ENCODE assay signal across 1 cellular context in the genomic region with DNA sequence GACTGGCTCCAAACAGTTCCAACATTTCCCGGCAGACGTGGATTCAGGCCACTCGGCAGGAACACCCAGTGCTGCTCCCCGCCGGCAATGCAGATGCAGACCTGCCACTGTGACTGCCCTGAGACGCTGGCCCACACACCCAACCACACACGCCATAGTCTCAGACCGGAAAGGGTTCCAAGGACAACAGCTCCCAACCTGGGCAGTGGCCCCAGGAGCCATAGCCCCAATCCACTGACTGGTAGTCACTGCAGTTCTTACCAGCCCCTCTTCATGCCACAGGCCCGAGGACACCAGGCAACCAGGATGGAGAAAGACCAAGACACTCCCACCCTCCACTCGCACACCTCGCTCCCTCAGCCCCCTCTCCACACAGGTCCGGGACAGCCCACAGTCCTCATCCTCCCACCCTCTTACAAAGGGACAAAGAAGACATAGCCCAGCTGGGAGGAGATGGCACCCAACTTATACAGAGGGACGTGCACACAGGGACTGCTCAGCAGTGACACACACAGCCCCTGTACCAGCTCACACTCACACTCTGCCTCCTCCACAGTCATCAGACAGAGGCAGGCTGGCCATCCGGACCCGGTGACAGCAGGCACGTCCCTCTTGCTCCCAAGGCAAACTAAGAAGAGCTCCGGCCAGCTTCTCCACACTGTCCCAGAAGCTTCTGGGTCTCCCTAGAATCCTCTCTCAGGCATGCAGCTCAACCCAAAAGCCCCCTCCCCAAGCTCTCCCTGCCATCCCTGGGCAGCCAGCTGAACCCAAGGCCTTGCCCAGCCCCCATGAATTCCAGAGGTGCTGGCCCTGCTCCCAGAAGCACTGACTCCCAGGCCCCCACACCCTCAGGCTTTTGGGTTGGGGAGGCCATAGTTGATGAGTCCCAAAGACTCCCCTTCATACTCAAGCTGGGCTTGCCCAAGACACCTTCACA.
TF ChIP-seq lines count a peak whose summit lies in the region.

No MANE protein-coding gene starts in this region.

TF ChIP-seq in K562, 482 proteins besides CTCF, POLR2A, EP300 and RAD21 (continued from another document):
- TF ChIP-seq, protein P1, sequence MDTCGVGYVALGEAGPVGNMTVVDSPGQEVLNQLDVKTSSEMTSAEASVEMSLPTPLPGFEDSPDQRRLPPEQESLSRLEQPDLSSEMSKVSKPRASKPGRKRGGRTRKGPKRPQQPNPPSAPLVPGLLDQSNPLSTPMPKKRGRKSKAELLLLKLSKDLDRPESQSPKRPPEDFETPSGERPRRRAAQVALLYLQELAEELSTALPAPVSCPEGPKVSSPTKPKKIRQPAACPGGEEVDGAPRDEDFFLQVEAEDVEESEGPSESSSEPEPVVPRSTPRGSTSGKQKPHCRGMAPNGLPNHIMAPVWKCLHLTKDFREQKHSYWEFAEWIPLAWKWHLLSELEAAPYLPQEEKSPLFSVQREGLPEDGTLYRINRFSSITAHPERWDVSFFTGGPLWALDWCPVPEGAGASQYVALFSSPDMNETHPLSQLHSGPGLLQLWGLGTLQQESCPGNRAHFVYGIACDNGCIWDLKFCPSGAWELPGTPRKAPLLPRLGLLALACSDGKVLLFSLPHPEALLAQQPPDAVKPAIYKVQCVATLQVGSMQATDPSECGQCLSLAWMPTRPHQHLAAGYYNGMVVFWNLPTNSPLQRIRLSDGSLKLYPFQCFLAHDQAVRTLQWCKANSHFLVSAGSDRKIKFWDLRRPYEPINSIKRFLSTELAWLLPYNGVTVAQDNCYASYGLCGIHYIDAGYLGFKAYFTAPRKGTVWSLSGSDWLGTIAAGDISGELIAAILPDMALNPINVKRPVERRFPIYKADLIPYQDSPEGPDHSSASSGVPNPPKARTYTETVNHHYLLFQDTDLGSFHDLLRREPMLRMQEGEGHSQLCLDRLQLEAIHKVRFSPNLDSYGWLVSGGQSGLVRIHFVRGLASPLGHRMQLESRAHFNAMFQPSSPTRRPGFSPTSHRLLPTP (IDR thresholded peaks at IDR 0.05; ENCODE audit: borderline replicate concordance, extremely low read depth, insufficient read length) = no peak
- TF ChIP-seq, protein P2, sequence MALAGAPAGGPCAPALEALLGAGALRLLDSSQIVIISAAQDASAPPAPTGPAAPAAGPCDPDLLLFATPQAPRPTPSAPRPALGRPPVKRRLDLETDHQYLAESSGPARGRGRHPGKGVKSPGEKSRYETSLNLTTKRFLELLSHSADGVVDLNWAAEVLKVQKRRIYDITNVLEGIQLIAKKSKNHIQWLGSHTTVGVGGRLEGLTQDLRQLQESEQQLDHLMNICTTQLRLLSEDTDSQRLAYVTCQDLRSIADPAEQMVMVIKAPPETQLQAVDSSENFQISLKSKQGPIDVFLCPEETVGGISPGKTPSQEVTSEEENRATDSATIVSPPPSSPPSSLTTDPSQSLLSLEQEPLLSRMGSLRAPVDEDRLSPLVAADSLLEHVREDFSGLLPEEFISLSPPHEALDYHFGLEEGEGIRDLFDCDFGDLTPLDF (CRISPR knock-in tag; IDR thresholded peaks at IDR 0.05) = no peak
- peak; percentile 25; the same call in 1 of the 2 replicates for TF ChIP-seq MTA3 (IDR thresholded peaks at IDR 0.05; ENCODE audit: borderline replicate concordance)
- no peak for TF ChIP-seq SOX6 (IDR thresholded peaks at IDR 0.05)
- TF ChIP-seq PRPF4 (IDR thresholded peaks at IDR 0.05; ENCODE audit: insufficient read depth, low read depth, low read length, poor library complexity, severe bottlenecking) = no peak
- TF ChIP-seq, protein P3, sequence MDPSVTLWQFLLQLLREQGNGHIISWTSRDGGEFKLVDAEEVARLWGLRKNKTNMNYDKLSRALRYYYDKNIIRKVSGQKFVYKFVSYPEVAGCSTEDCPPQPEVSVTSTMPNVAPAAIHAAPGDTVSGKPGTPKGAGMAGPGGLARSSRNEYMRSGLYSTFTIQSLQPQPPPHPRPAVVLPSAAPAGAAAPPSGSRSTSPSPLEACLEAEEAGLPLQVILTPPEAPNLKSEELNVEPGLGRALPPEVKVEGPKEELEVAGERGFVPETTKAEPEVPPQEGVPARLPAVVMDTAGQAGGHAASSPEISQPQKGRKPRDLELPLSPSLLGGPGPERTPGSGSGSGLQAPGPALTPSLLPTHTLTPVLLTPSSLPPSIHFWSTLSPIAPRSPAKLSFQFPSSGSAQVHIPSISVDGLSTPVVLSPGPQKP (CRISPR knock-in tag; IDR thresholded peaks at IDR 0.05) = peak; percentile 50; the same call in 1 of the 2 replicates
- TF ChIP-seq ZFX (CRISPR knock-in tag; IDR thresholded peaks at IDR 0.05) = 0 out of 2 replicates have a peak, but pooled peaks have one; percentile 2
- TF ChIP-seq SIN3A (IDR thresholded peaks at IDR 0.05; ENCODE audit: borderline replicate concordance in 2 of 2, control insufficient read depth in 1 of 2, low read depth in 2 of 2, low read length in 2 of 2) = peak in 1 of 2 experiments; percentile 41; a peak in 1 of 4 replicates
- no peak for TF ChIP-seq RB1 (IDR thresholded peaks at IDR 0.05; ENCODE audit: low read depth)
- TF ChIP-seq, protein P4, sequence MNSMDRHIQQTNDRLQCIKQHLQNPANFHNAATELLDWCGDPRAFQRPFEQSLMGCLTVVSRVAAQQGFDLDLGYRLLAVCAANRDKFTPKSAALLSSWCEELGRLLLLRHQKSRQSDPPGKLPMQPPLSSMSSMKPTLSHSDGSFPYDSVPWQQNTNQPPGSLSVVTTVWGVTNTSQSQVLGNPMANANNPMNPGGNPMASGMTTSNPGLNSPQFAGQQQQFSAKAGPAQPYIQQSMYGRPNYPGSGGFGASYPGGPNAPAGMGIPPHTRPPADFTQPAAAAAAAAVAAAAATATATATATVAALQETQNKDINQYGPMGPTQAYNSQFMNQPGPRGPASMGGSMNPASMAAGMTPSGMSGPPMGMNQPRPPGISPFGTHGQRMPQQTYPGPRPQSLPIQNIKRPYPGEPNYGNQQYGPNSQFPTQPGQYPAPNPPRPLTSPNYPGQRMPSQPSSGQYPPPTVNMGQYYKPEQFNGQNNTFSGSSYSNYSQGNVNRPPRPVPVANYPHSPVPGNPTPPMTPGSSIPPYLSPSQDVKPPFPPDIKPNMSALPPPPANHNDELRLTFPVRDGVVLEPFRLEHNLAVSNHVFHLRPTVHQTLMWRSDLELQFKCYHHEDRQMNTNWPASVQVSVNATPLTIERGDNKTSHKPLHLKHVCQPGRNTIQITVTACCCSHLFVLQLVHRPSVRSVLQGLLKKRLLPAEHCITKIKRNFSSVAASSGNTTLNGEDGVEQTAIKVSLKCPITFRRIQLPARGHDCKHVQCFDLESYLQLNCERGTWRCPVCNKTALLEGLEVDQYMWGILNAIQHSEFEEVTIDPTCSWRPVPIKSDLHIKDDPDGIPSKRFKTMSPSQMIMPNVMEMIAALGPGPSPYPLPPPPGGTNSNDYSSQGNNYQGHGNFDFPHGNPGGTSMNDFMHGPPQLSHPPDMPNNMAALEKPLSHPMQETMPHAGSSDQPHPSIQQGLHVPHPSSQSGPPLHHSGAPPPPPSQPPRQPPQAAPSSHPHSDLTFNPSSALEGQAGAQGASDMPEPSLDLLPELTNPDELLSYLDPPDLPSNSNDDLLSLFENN (IDR thresholded peaks at IDR 0.05; ENCODE audit: low read depth in 2 of 2, low read length in 2 of 2) = no peak
- TF ChIP-seq CREM (IDR thresholded peaks at IDR 0.05; ENCODE audit: low read depth) = 0 out of 2 replicates have a peak, but pooled peaks have one; percentile 6
- TF ChIP-seq, protein P5, sequence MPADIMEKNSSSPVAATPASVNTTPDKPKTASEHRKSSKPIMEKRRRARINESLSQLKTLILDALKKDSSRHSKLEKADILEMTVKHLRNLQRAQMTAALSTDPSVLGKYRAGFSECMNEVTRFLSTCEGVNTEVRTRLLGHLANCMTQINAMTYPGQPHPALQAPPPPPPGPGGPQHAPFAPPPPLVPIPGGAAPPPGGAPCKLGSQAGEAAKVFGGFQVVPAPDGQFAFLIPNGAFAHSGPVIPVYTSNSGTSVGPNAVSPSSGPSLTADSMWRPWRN (IDR thresholded peaks at IDR 0.05; ENCODE audit: low read depth) = no peak
- TF ChIP-seq MTA1 (IDR thresholded peaks at IDR 0.05; ENCODE audit: borderline replicate concordance) = no peak
- TF ChIP-seq LCOR (CRISPR knock-in tag; IDR thresholded peaks at IDR 0.05) = no peak
- TF ChIP-seq, protein P6, sequence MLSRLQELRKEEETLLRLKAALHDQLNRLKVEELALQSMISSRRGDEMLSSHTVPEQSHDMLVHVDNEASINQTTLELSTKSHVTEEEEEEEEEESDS (CRISPR knock-in tag; IDR thresholded peaks at IDR 0.05) = no peak
- TF ChIP-seq SRSF3 (IDR thresholded peaks at IDR 0.05; ENCODE audit: insufficient read depth, low read length) = peak; percentile 80; the same call in 1 of the 2 replicates
- 0 out of 2 replicates have a peak, but pooled peaks have one; percentile 16 for TF ChIP-seq MYC (IDR thresholded peaks at IDR 0.05; ENCODE audit: low read depth, low read length)
- TF ChIP-seq MYC (CRISPR knock-in tag; IDR thresholded peaks at IDR 0.05; ENCODE audit: borderline replicate concordance, low read depth) = no peak
- TF ChIP-seq ZC3H8 (IDR thresholded peaks at IDR 0.05) = no peak
- no peak for TF ChIP-seq GATAD2A (IDR thresholded peaks at IDR 0.05)
- TF ChIP-seq, protein P7, sequence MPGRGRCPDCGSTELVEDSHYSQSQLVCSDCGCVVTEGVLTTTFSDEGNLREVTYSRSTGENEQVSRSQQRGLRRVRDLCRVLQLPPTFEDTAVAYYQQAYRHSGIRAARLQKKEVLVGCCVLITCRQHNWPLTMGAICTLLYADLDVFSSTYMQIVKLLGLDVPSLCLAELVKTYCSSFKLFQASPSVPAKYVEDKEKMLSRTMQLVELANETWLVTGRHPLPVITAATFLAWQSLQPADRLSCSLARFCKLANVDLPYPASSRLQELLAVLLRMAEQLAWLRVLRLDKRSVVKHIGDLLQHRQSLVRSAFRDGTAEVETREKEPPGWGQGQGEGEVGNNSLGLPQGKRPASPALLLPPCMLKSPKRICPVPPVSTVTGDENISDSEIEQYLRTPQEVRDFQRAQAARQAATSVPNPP (IDR thresholded peaks at IDR 0.05; ENCODE audit: borderline replicate concordance, insufficient read depth, insufficient read length) = no peak
- TF ChIP-seq JUND (IDR thresholded peaks at IDR 0.05; ENCODE audit: borderline replicate concordance, low read depth, low read length) = no peak
- TF ChIP-seq JUND (tag; IDR thresholded peaks at IDR 0.05; ENCODE audit: borderline replicate concordance, low read depth, low read length) = no peak
- TF ChIP-seq, protein P8, sequence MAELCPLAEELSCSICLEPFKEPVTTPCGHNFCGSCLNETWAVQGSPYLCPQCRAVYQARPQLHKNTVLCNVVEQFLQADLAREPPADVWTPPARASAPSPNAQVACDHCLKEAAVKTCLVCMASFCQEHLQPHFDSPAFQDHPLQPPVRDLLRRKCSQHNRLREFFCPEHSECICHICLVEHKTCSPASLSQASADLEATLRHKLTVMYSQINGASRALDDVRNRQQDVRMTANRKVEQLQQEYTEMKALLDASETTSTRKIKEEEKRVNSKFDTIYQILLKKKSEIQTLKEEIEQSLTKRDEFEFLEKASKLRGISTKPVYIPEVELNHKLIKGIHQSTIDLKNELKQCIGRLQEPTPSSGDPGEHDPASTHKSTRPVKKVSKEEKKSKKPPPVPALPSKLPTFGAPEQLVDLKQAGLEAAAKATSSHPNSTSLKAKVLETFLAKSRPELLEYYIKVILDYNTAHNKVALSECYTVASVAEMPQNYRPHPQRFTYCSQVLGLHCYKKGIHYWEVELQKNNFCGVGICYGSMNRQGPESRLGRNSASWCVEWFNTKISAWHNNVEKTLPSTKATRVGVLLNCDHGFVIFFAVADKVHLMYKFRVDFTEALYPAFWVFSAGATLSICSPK (IDR thresholded peaks at IDR 0.05; ENCODE audit: borderline replicate concordance) = no peak
- 0 out of 2 replicates have a peak, but pooled peaks have one; percentile 12 for TF ChIP-seq SMAD4 (CRISPR knock-in tag; conservative IDR thresholded peaks at IDR 0.05)
- no peak for TF ChIP-seq WHSC1 (IDR thresholded peaks at IDR 0.05; ENCODE audit: low read length)
- TF ChIP-seq SRSF7 (optimal IDR thresholded peaks at IDR 0.05; ENCODE audit: low read depth, low read length) = no peak
- TF ChIP-seq ZFPM2 (CRISPR knock-in tag; IDR thresholded peaks at IDR 0.05) = 0 out of 2 replicates have a peak, but pooled peaks have one; percentile 57
- TF ChIP-seq NFRKB (IDR thresholded peaks at IDR 0.05; ENCODE audit: low read depth) = no peak
- no peak for TF ChIP-seq TRIM24 (IDR thresholded peaks at IDR 0.05)
